40 cellular contexts compared by ENCODE assay signal in the genomic region with DNA sequence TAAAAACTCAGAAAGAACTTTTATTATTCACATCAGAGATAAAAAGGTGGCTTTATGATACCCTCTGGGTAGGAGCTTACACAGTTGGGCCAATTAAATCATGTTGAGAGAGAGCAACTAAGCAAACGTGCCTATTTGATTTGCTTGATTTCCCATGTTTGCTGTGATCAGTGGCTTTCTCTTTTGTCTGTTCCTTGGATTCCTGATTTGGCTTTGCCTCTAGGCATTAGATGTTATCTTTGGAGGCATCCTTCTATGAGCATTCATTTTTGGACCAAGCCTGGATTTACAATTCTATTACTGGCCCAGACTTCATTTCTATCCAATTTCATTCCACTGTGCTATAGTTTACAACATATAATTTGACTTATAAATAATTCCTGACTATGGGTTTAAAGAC. TPM values are rescaled to one million over a fixed set of nuclear protein-coding genes. Genes with fewer than 3 reads are reported as not detected.
"Had no signal": no experiment of that assay in that cellular context is flagged by ENCODE, and none has a peak within 500 bp of the region (broad histone marks: within the 10 kb centered on the region; RNA-seq: fewer than 3 reads in every experiment).

No MANE protein-coding gene starts in this region.

- H3K4me1 Mint-ChIP-seq: stimulated activated effector memory CD8-positive, alpha-beta T cell treated with anti-CD3 and anti-CD28 coated beads, Interleukin-12 subunit alpha, Interleukin-12 subunit beta, amount 100 ng/mL, for 72 hours; stimulated activated naive CD8-positive, alpha-beta T cell treated with anti-CD3 and anti-CD28 coated beads, Interleukin-15, amount 100 ng/mL, for 72 hours had no signal

- H3K9me3 ChIP-seq: ascending aorta, esophagus squamous epithelium, gastrocnemius medialis, lower lobe of right lung, mucosa of descending colon, neutrophil, ovary, prostate gland, thyroid gland, upper lobe of left lung, vagina had no signal

- ATAC-seq: gastrocnemius medialis; left lobe of liver; lower lobe of right lung; mucosa of descending colon; natural killer cell treated with Interleukin-12 subunit alpha and Interleukin-12 subunit beta and Interleukin-15 and Interleukin-18, amount 100 ng/mL, for 72 hours; sciatic nerve; stimulated activated effector memory CD8-positive, alpha-beta T cell treated with anti-CD3 and anti-CD28 coated beads, Interleukin-12 subunit alpha, Interleukin-12 subunit beta, amount 100 ng/mL, for 72 hours; stimulated activated naive CD8-positive, alpha-beta T cell treated with anti-CD3 and anti-CD28 coated beads, Interleukin-15, amount 100 ng/mL, for 72 hours had no signal

- H3K36me3 ChIP-seq: esophagus squamous epithelium, gastrocnemius medialis, lower lobe of right lung, neutrophil, ovary, prostate gland, thyroid gland, upper lobe of left lung, vagina had no signal

- DNase-seq: activated CD4-positive, alpha-beta memory T cell treated with anti-CD3 and anti-CD28 coated beads for 36 hours; activated CD4-positive, alpha-beta T cell treated with anti-CD3 and anti-CD28 coated beads, Interleukin-2, amount 10 ng/mL, durations not matched to agents 24 days and 14 days; activated CD4-positive, CD25-positive, alpha-beta regulatory T cell treated with anti-CD3 and anti-CD28 coated beads, Interleukin-2, amount 50 U/mL, for 72 hours; activated CD8-positive, alpha-beta memory T cell treated with anti-CD3 and anti-CD28 coated beads, Interleukin-2, amount 50 U/mL, for 4 hours; activated effector memory CD4-positive, alpha-beta T cell treated with anti-CD3 and anti-CD28 coated beads, Interleukin-2, amount 50 U/mL, for 16 hours; activated naive CD4-positive, alpha-beta T cell treated with anti-CD3 and anti-CD28 coated beads for 36 hours; activated naive CD8-positive, alpha-beta T cell treated with anti-CD3 and anti-CD28 coated beads for 36 hours; activated T-cell treated with anti-CD3 and anti-CD28 coated beads, Interleukin-2, amount 50 U/mL, for 1 hour; brain microvascular endothelial cell; central memory CD4-positive, alpha-beta T cell; dermis blood vessel endothelial cell; effector CD4-positive, alpha-beta T cell; esophagus squamous epithelium; gastrocnemius medialis; head of caudate nucleus; hypothalamus; kidney glomerular epithelial cell; lower lobe of right lung; mesendoderm; mucosa of descending colon; ovary; retina; stimulated activated CD4-positive, alpha-beta T cell treated with anti-CD3 and anti-CD28 coated beads, Interleukin-4, amount 100 ng/mL, for 24 hours; stimulated activated naive CD8-positive, alpha-beta T cell treated with anti-CD3 and anti-CD28 coated beads, Interleukin-15, amount 100 ng/mL, for 72 hours; substantia nigra; T-helper 2 cell; thyroid gland; upper lobe of left lung had no signal

- H3K4me1 ChIP-seq: esophagus squamous epithelium, gastrocnemius medialis, lower lobe of right lung, prostate gland had no signal

- H3K27me3 ChIP-seq: ascending aorta, brain microvascular endothelial cell, esophagus squamous epithelium, gastrocnemius medialis, neutrophil, ovary, thyroid gland, upper lobe of left lung, vagina had no signal

- H3K4me3 Mint-ChIP-seq: activated CD4-positive, alpha-beta memory T cell treated with anti-CD3 and anti-CD28 coated beads for 36 hours; activated CD4-positive, alpha-beta T cell treated with anti-CD3 and anti-CD28 coated beads, Interleukin-2, amount 10 ng/mL, durations not matched to agents 24 days and 14 days; activated naive CD4-positive, alpha-beta T cell treated with anti-CD3 and anti-CD28 coated beads for 36 hours; activated naive CD8-positive, alpha-beta T cell treated with anti-CD3 and anti-CD28 coated beads for 36 hours; activated T-helper 1 cell treated with anti-CD3 and anti-CD28 coated beads, Interleukin-12 subunit alpha, Interleukin-12 subunit beta, Interleukin-2, Interleukin-4 antibody, amounts not matched to agents 30 ng/mL and 10 ng/mL and 1 ng/mL, durations not matched to agents 14 hours and 24 hours and 36 hours; natural killer cell treated with Interleukin-12 subunit alpha and Interleukin-12 subunit beta and Interleukin-15 and Interleukin-18, amount 100 ng/mL, for 72 hours; stimulated activated effector memory CD8-positive, alpha-beta T cell treated with anti-CD3 and anti-CD28 coated beads, Interleukin-12 subunit alpha, Interleukin-12 subunit beta, amount 100 ng/mL, for 72 hours; stimulated activated naive CD8-positive, alpha-beta T cell treated with anti-CD3 and anti-CD28 coated beads, Interleukin-15, amount 100 ng/mL, for 72 hours had no signal

- H3K27ac Mint-ChIP-seq: activated CD4-positive, alpha-beta memory T cell treated with anti-CD3 and anti-CD28 coated beads for 36 hours; activated CD4-positive, alpha-beta T cell treated with anti-CD3 and anti-CD28 coated beads, Interleukin-2, amount 10 ng/mL, durations not matched to agents 24 days and 14 days; activated naive CD4-positive, alpha-beta T cell treated with anti-CD3 and anti-CD28 coated beads for 36 hours; activated naive CD8-positive, alpha-beta T cell treated with anti-CD3 and anti-CD28 coated beads for 36 hours; activated T-helper 1 cell treated with anti-CD3 and anti-CD28 coated beads, Interleukin-12 subunit alpha, Interleukin-12 subunit beta, Interleukin-2, Interleukin-4 antibody, amounts not matched to agents 30 ng/mL and 10 ng/mL and 1 ng/mL, durations not matched to agents 14 hours and 24 hours and 36 hours; natural killer cell treated with Interleukin-12 subunit alpha and Interleukin-12 subunit beta and Interleukin-15 and Interleukin-18, amount 100 ng/mL, for 72 hours; stimulated activated effector memory CD8-positive, alpha-beta T cell treated with anti-CD3 and anti-CD28 coated beads, Interleukin-12 subunit alpha, Interleukin-12 subunit beta, amount 100 ng/mL, for 72 hours; stimulated activated naive CD8-positive, alpha-beta T cell treated with anti-CD3 and anti-CD28 coated beads, Interleukin-15, amount 100 ng/mL, for 72 hours had no signal

- H3K27ac ChIP-seq: brain microvascular endothelial cell, epithelial cell of prostate, esophagus squamous epithelium, gastrocnemius medialis, lower lobe of right lung, neutrophil, ovary, prostate gland, skin epidermis, thyroid gland, upper lobe of left lung, vagina had no signal

- H3K27me3 Mint-ChIP-seq: activated CD4-positive, alpha-beta T cell treated with anti-CD3 and anti-CD28 coated beads, Interleukin-2, amount 10 ng/mL, durations not matched to agents 24 days and 14 days; natural killer cell treated with Interleukin-12 subunit alpha and Interleukin-12 subunit beta and Interleukin-15 and Interleukin-18, amount 100 ng/mL, for 72 hours had no signal

- H3K9me3 Mint-ChIP-seq: activated CD4-positive, alpha-beta T cell treated with anti-CD3 and anti-CD28 coated beads, Interleukin-2, amount 10 ng/mL, durations not matched to agents 24 days and 14 days; activated T-helper 1 cell treated with anti-CD3 and anti-CD28 coated beads, Interleukin-12 subunit alpha, Interleukin-12 subunit beta, Interleukin-2, Interleukin-4 antibody, amounts not matched to agents 30 ng/mL and 10 ng/mL and 1 ng/mL, durations not matched to agents 14 hours and 24 hours and 36 hours; stimulated activated effector memory CD8-positive, alpha-beta T cell treated with anti-CD3 and anti-CD28 coated beads, Interleukin-12 subunit alpha, Interleukin-12 subunit beta, amount 100 ng/mL, for 72 hours had no signal

- H3K4me3 ChIP-seq: ascending aorta, esophagus squamous epithelium, gastrocnemius medialis, lower lobe of right lung, mucosa of descending colon, ovary, prostate gland, skin epidermis, thyroid gland, upper lobe of left lung, vagina had no signal

- H3K36me3 Mint-ChIP-seq: activated CD4-positive, alpha-beta memory T cell treated with anti-CD3 and anti-CD28 coated beads for 36 hours; activated naive CD8-positive, alpha-beta T cell treated with anti-CD3 and anti-CD28 coated beads for 36 hours; natural killer cell treated with Interleukin-12 subunit alpha and Interleukin-12 subunit beta and Interleukin-15 and Interleukin-18, amount 100 ng/mL, for 72 hours; stimulated activated effector memory CD8-positive, alpha-beta T cell treated with anti-CD3 and anti-CD28 coated beads, Interleukin-12 subunit alpha, Interleukin-12 subunit beta, amount 100 ng/mL, for 72 hours had no signal

RNA-seq across cellular contexts. Expression of gene VCAN, which starts 35.9 kb away (rescaled TPM):
- total RNA-seq: activated CD4-positive, alpha-beta T cell treated with anti-CD3 and anti-CD28 coated beads, Interleukin-2, amount 10 ng/mL, durations not matched to agents 24 days and 14 days; activated CD8-positive, alpha-beta memory T cell treated with anti-CD3 and anti-CD28 coated beads for 36 hours; activated naive CD4-positive, alpha-beta T cell treated with anti-CD3 and anti-CD28 coated beads for 36 hours; activated naive CD8-positive, alpha-beta T cell treated with anti-CD3 and anti-CD28 coated beads for 36 hours had no signal
